8 cellular contexts compared by ENCODE assay signal in the genomic region with DNA sequence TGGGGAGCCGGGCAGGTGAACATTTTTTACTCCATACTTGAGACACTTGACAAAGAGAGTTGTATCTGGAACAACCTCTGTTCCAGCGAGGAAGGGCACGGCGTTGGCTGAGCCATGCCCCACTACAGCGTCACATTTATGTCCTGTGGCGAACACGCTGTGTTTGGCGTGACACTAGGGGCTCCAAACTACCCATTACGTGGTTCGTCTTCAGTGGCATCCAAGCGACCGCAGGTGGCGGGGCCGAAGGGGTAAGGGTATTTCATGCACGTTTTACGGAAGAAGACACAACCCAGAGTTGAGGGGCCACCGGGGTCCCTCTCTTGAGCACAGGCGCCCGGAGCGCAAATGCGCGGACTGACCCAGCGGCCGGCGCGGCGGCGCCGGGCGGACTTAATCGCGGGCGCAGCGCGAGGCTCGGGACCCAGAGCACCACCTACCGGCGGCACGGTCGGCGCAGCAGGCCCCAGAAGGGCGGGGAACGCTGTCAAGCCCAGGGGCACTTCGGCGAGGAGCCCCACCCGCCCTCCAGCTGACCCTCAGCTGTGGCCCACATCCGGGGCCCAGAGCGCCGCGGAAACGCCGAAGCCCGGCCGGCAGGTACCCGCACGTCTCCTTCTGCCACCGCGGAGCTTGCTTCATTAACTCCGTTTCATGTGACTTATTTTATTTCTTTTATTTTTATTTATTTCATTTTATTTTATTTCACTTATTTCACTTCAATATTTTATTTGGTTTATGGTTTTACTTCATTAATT. TPM values are rescaled to one million over a fixed set of nuclear protein-coding genes. Genes with fewer than 3 reads are reported as not detected.
DNase-seq lines count a peak whose midpoint lies in the region; ATAC-seq and TF ChIP-seq lines count a peak whose summit lies in the region.

No MANE protein-coding gene starts in this region.

- DNase-seq in BE2C (peak; percentile 83), NCI-H526 treated with DMSO at 0.1 percent for 48 hours (lab: John Stamatoyannopoulos, UW) (peak; percentile 80), mesenchymal stem cell (peak; percentile 81)
- peak; percentile 75 to 83 for DNase-seq in activated CD4-positive, alpha-beta T cell treated with anti-CD3 and anti-CD28 coated beads, Interleukin-2, amount 50 U/mL, for 48 hours
- DNase-seq in effector memory CD4-positive, alpha-beta T cell = peak; percentile 7 to 26 (median 11)
- DNase-seq in stimulated activated CD8-positive, alpha-beta memory T cell treated with anti-CD3 and anti-CD28 coated beads, Interleukin-12 subunit alpha, Interleukin-12 subunit beta, amount 100 ng/mL, for 24 hours (ENCODE audit: extremely low read depth) = peak; percentile 35

- H2BK15ac ChIP-seq in mesenchymal stem cell (ENCODE audit: low read depth, poor library complexity, severe bottlenecking) = no peak overlapping the region

- H3K4me3 ChIP-seq in BE2C (ENCODE audit: low read depth, low read length) (peak overlapping the region; percentile 70), mesenchymal stem cell (ENCODE audit: insufficient read depth in 1 of 2, low read depth in 1 of 2, low read length in 2 of 2) (peak overlapping the region; percentile 56 to 88)
- H3K4me3 ChIP-seq in effector memory CD4-positive, alpha-beta T cell (ENCODE audit: insufficient read depth, low read depth, low read length, poor library complexity, severe bottlenecking) = peak overlapping the region; percentile 71

- peak; percentile 57 for TF ChIP-seq CTCF in BE2C (IDR thresholded peaks at IDR 0.05; ENCODE audit: low read depth, low read length)

- no peaks in the 10 kb centered on the region for H3K4me1 ChIP-seq in BE2C
- H3K4me1 ChIP-seq in effector memory CD4-positive, alpha-beta T cell (ENCODE audit: control insufficient read depth, insufficient read depth, low read length, poor library complexity, severe bottlenecking) = peaks cover 8% of the 10 kb centered on the region
- H3K4me1 ChIP-seq in mesenchymal stem cell (ENCODE audit: control insufficient read depth, insufficient read depth, low read depth, low read length) = peaks cover 4% of the 10 kb centered on the region

- H3K27ac ChIP-seq in effector memory CD4-positive, alpha-beta T cell (ENCODE audit: insufficient read depth, low read length, poor library complexity, severe bottlenecking) = no peak overlapping the region
- H3K27ac ChIP-seq in mesenchymal stem cell (ENCODE audit: low read length, poor library complexity, severe bottlenecking) = no peak overlapping the region

- H2BK12ac ChIP-seq in mesenchymal stem cell (ENCODE audit: low read length in 2 of 2) = no peak overlapping the region

- peak overlapping the region in 1 of 2 experiments; percentile 26 for H3K4ac ChIP-seq in mesenchymal stem cell (ENCODE audit: low read depth in 1 of 2, low read length in 2 of 2)

- no peaks in the 10 kb centered on the region for H3K79me1 ChIP-seq in mesenchymal stem cell (replicated peaks; ENCODE audit: low read length, poor library complexity, severe bottlenecking)

- H3K23ac ChIP-seq in mesenchymal stem cell (ENCODE audit: low read length in 2 of 2) = peak overlapping the region in 1 of 2 experiments; percentile 59

- H3K9me3 ChIP-seq in BE2C = no peaks in the 10 kb centered on the region
- H3K9me3 ChIP-seq in effector memory CD4-positive, alpha-beta T cell (ENCODE audit: control insufficient read depth, low read length) = no peaks in the 10 kb centered on the region
- H3K9me3 ChIP-seq in mesenchymal stem cell (ENCODE audit: control insufficient read depth, low read length) = no peaks in the 10 kb centered on the region

- H2BK5ac ChIP-seq in mesenchymal stem cell (ENCODE audit: low read depth, low read length, poor library complexity, severe bottlenecking) = no peak overlapping the region

- no peak overlapping the region for H2BK120ac ChIP-seq in mesenchymal stem cell (ENCODE audit: low read depth, low read length)

- H3K27me3 ChIP-seq in BE2C (no peaks in the 10 kb centered on the region), mesenchymal stem cell (ENCODE audit: control insufficient read depth in 1 of 2, insufficient read depth in 1 of 2, low read length in 2 of 2) (peaks cover 0 to 11% of the 10 kb centered on the region in 2 experiments)
- H3K27me3 ChIP-seq in effector memory CD4-positive, alpha-beta T cell (replicated peaks; ENCODE audit: control insufficient read depth, insufficient read depth, low read length, poor library complexity, severe bottlenecking) = no peaks in the 10 kb centered on the region

- H2AFZ ChIP-seq in mesenchymal stem cell (ENCODE audit: low read depth, low read length) = peak overlapping the region; percentile 91

- H3K9ac ChIP-seq in mesenchymal stem cell (ENCODE audit: low read length) = peak overlapping the region; percentile 74

- H3K4me2 ChIP-seq in mesenchymal stem cell (ENCODE audit: low read length, poor library complexity, severe bottlenecking) = peak overlapping the region; percentile 100

- ATAC-seq in GM19043 (IDR thresholded peaks at IDR 0.05; ENCODE audit: low read depth, unreplicated experiment) = peak; percentile 93
- peak; percentile 97 for ATAC-seq in HG03354 (IDR thresholded peaks at IDR 0.05; ENCODE audit: poor library complexity, severe bottlenecking, unreplicated experiment)

- H4K8ac ChIP-seq in mesenchymal stem cell (ENCODE audit: low read length) = no peak overlapping the region

- no peak overlapping the region for H2AK5ac ChIP-seq in mesenchymal stem cell (ENCODE audit: low read length, severe bottlenecking)

- H3K14ac ChIP-seq in mesenchymal stem cell (ENCODE audit: low read length in 2 of 2) = no peak overlapping the region

- H3K36me3 ChIP-seq in BE2C (no peaks in the 10 kb centered on the region), mesenchymal stem cell (ENCODE audit: control insufficient read depth in 1 of 2, insufficient read depth in 2 of 2, low read depth in 1 of 2, low read length in 2 of 2) (no peaks in the 10 kb centered on the region)
- no peaks in the 10 kb centered on the region for H3K36me3 ChIP-seq in effector memory CD4-positive, alpha-beta T cell (ENCODE audit: control insufficient read depth, insufficient read depth, low read length)

- no peak overlapping the region for H3K18ac ChIP-seq in mesenchymal stem cell (ENCODE audit: low read depth in 1 of 2, low read length in 2 of 2)

- H4K91ac ChIP-seq in mesenchymal stem cell (ENCODE audit: low read length) = no peak overlapping the region

- WGBS in mesenchymal stem cell = 0% methylated on average over 48 of the region's 59 CpGs

RNA-seq across cellular contexts. Expression of gene TRIM71, which starts 36.4 kb away (rescaled TPM):
- polyA plus RNA-seq in BE2C (2012; ENCODE audit: insufficient read depth, insufficient read length, low read depth) = 0.11 TPM
- polyA plus RNA-seq in mesenchymal stem cell (2013, experiment 1 of 2) = not detected
- not detected for polyA plus RNA-seq in mesenchymal stem cell (2013, experiment 2 of 2)

Comparison
In these comparisons a context has a peak if more than half of its experiments do, and no peak if none do; other contexts are left out.
1. DNase-seq: peak in every context shown above with its lines; median percentile 83 in BE2C; 81 in mesenchymal stem cell; 80 in NCI-H526 treated with DMSO at 0.1 percent for 48 hours; 79 in activated CD4-positive, alpha-beta T cell treated with anti-CD3 and anti-CD28 coated beads, Interleukin-2, amount 50 U/mL, for 48 hours; 35 in stimulated activated CD8-positive, alpha-beta memory T cell treated with anti-CD3 and anti-CD28 coated beads, Interleukin-12 subunit alpha, Interleukin-12 subunit beta, amount 100 ng/mL, for 24 hours; 11 in effector memory CD4-positive, alpha-beta T cell.